In genomic region chr6:24359640-24360454, GRCh38 we compare ENCODE assay signal across 1 cellular context.
TF ChIP-seq lines count a peak whose summit lies in the region.

No MANE protein-coding gene starts in this region.

TF ChIP-seq in GM12878, 131 proteins besides CTCF, POLR2A, EP300 and RAD21 (continued from another document):
- no peak for TF ChIP-seq E4F1 (IDR thresholded peaks at IDR 0.05; ENCODE audit: borderline replicate concordance, partially characterized antibody)
- TF ChIP-seq ZNF622 (IDR thresholded peaks at IDR 0.05) = no peak
- no peak for TF ChIP-seq RBBP5 (conservative IDR thresholded peaks at IDR 0.05)
- TF ChIP-seq SMARCA5 (IDR thresholded peaks at IDR 0.05) = peak; percentile 71; the same call in 1 of the 2 replicates
- TF ChIP-seq GABPA (IDR thresholded peaks at IDR 0.05; ENCODE audit: low read depth) = no peak
- TF ChIP-seq FOXM1 (IDR thresholded peaks at IDR 0.05; ENCODE audit: low read depth, low read length) = no peak
- no peak for TF ChIP-seq E2F8 (IDR thresholded peaks at IDR 0.05; ENCODE audit: low read depth, partially characterized antibody)
- TF ChIP-seq KDM1A (IDR thresholded peaks at IDR 0.05; ENCODE audit: borderline replicate concordance) = no peak
- no peak for TF ChIP-seq SIN3A (IDR thresholded peaks at IDR 0.05; ENCODE audit: low read depth, low read length)
- 0 out of 2 replicates have a peak, but pooled peaks have one; percentile 34 for TF ChIP-seq CREM (IDR thresholded peaks at IDR 0.05; ENCODE audit: low read depth)
- TF ChIP-seq GATAD2B (conservative IDR thresholded peaks at IDR 0.05; ENCODE audit: low read depth) = no peak; the same call in none of the 2 replicates
- TF ChIP-seq LARP7 (IDR thresholded peaks at IDR 0.05) = no peak
- TF ChIP-seq SMC3 (IDR thresholded peaks at IDR 0.05; ENCODE audit: borderline replicate concordance, low read length) = peak; percentile 49; the same call in 1 of the 2 replicates
- TF ChIP-seq USF2 (IDR thresholded peaks at IDR 0.05; ENCODE audit: borderline replicate concordance, low read depth, low read length) = no peak; the same call in 1 of the 2 replicates
- peak; percentile 70 for TF ChIP-seq USF1 (IDR thresholded peaks at IDR 0.05; ENCODE audit: borderline replicate concordance, extremely low read length, insufficient read depth, low read depth, low read length)
- TF ChIP-seq KLF5 (IDR thresholded peaks at IDR 0.05; ENCODE audit: partially characterized antibody) = no peak
- TF ChIP-seq FOXK2 (IDR thresholded peaks at IDR 0.05) = no peak
- no peak for TF ChIP-seq NR2F1 (conservative IDR thresholded peaks at IDR 0.05)
- TF ChIP-seq TCF3 (IDR thresholded peaks at IDR 0.05; ENCODE audit: borderline replicate concordance, insufficient read depth, low read depth, low read length) = peak; percentile 83
- TF ChIP-seq CHD2 (IDR thresholded peaks at IDR 0.05; ENCODE audit: borderline replicate concordance, low read depth, low read length) = no peak
- TF ChIP-seq NFXL1 (IDR thresholded peaks at IDR 0.05; ENCODE audit: borderline replicate concordance) = no peak
- TF ChIP-seq TCF12 (IDR thresholded peaks at IDR 0.05; ENCODE audit: low read depth, low read length) = 0 out of 2 replicates have a peak, but pooled peaks have one; percentile 44
- no peak for TF ChIP-seq PBX3 (IDR thresholded peaks at IDR 0.05; ENCODE audit: insufficient replicate concordance, low read depth, low read length)
- peak in 1 of 2 experiments; percentile 59; a peak in 3 of 4 replicates for TF ChIP-seq IKZF2 (IDR thresholded peaks at IDR 0.05)
- TF ChIP-seq MEF2B (IDR thresholded peaks at IDR 0.05; ENCODE audit: partially characterized antibody, poor library complexity, severe bottlenecking) = peak; percentile 36
- no peak for TF ChIP-seq CBX3 (IDR thresholded peaks at IDR 0.05; ENCODE audit: borderline replicate concordance, low read depth)
- TF ChIP-seq ZBTB4 (CRISPR knock-in tag; IDR thresholded peaks at IDR 0.05) = no peak
- TF ChIP-seq CREB1 (IDR thresholded peaks at IDR 0.05; ENCODE audit: low read depth) = no peak
- TF ChIP-seq SPI1 (IDR thresholded peaks at IDR 0.05; ENCODE audit: borderline replicate concordance, insufficient read depth, low read depth, low read length) = no peak
TF ChIP-seq in GM12878: peak in this region for 19.
